ENCODE assay signal across 1 cellular context in genomic region chr17:60579090-60579489, GRCh38.
TF ChIP-seq lines count a peak whose summit lies in the region.

No MANE protein-coding gene starts in this region.

TF ChIP-seq in WTC11, 78 proteins besides CTCF, POLR2A, EP300 and RAD21 (continued from another document):
- no peak for TF ChIP-seq ARID4B (CRISPR knock-in tag; IDR thresholded peaks at IDR 0.05; ENCODE audit: borderline replicate concordance)
- TF ChIP-seq ZNF232 (CRISPR knock-in tag; IDR thresholded peaks at IDR 0.05) = no peak
- TF ChIP-seq ATF2 (CRISPR knock-in tag; IDR thresholded peaks at IDR 0.05; ENCODE audit: borderline replicate concordance, low read depth) = no peak
